1 cellular context compared by ENCODE assay signal in genomic region chr20:2700913-2701620, GRCh38.
TF ChIP-seq lines count a peak whose summit lies in the region.

No MANE protein-coding gene starts in this region.

TF ChIP-seq in GM23338, 12 proteins besides CTCF, POLR2A, EP300 and RAD21 (continued from another document):
- TF ChIP-seq ZNF462 (CRISPR knock-in tag; IDR thresholded peaks at IDR 0.05), result no peak
- no peak for TF ChIP-seq ETS1 (IDR thresholded peaks at IDR 0.05)
- TF ChIP-seq ZNF114 (CRISPR knock-in tag; IDR thresholded peaks at IDR 0.05), result no peak
- TF ChIP-seq ZNF331 (CRISPR knock-in tag; IDR thresholded peaks at IDR 0.05; ENCODE audit: low read depth), result no peak
- TF ChIP-seq REST (IDR thresholded peaks at IDR 0.05; ENCODE audit: unreplicated experiment), result no peak
